8 cellular contexts compared by ENCODE assay signal in the genomic region with DNA sequence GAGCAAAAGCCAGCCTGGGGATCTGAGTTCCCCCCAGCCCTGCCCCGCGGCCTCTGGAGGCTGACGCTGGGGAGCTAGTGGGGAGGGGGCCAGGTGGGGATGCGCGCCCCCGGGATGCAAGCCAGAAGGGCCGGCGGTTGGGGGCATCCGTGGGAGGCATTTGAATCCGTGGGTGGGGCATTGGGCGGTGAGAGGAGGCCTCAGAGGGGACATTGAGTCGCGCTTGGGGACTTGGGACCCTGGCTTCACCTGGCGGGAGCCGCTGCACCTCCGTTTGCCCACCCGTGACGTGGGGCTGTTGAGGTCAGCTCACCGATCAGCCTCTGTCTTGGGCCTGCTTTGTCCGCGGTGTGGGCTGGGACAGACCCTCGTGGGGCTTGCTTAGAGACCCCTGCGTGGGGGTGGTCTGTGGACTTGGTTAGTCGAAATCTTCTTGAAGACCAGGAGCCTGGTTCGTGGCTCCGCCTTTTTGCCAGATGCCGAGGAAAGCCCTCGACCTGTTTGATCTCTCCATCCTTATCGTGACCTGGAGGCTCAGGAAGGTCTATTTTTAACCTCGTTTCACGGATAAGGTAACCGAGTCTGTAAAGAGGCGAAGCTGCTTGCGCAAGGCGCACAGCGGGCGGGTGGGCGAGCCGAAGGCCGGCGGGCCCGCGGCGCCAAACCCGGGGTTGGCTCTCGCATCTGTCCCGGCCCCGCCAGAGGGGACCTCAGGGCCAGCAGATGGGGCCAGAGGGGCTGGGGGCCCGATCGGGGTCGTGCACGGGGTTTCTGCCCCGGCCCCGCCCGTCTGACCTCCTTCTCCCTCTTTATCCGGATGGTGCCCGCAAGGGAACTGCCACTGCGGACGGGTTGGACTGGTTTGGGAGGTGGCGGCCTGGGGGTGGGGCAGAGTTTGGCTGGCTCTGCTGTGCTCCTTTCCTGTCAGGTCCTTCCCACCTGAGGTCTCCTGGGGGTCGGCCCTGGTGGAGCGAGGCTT. TPM values are rescaled to one million over a fixed set of nuclear protein-coding genes. Genes with fewer than 3 reads are reported as not detected.
DNase-seq lines count a peak whose midpoint lies in the region; ATAC-seq lines count a peak whose summit lies in the region.

No MANE protein-coding gene starts in this region.

- H3K9ac ChIP-seq in iPS-20b (ENCODE audit: low read depth, low read length), result peak overlapping the region; percentile 32

- peak overlapping the region; percentile 67 for H3K4me3 Mint-ChIP-seq in activated CD4-positive, alpha-beta T cell treated with anti-CD3 and anti-CD28 coated beads for 36 hours
- peak overlapping the region; percentile 71 for H3K4me3 Mint-ChIP-seq in activated naive CD8-positive, alpha-beta T cell
- H3K4me3 Mint-ChIP-seq in stimulated activated naive CD8-positive, alpha-beta T cell treated with anti-CD3 and anti-CD28 coated beads, Interleukin-15, amount 100 ng/mL, for 72 hours, result peak overlapping the region; percentile 70 to 75

- no peak for ATAC-seq in activated CD4-positive, alpha-beta T cell treated with anti-CD3 and anti-CD28 coated beads for 36 hours
- ATAC-seq in stimulated activated naive CD8-positive, alpha-beta T cell treated with anti-CD3 and anti-CD28 coated beads, Interleukin-15, amount 100 ng/mL, for 72 hours, result no peak
- no peak for ATAC-seq in GM21723 (IDR thresholded peaks at IDR 0.05; ENCODE audit: unreplicated experiment)

- POLR2A ChIA-PET in activated CD4-positive, alpha-beta T cell treated with anti-CD3 and anti-CD28 coated beads for 36 hours (lab: Charles Lee), result no interaction called here

- no peaks in the 10 kb centered on the region for H3K9me3 ChIP-seq in iPS-20b (ENCODE audit: insufficient read depth, low read depth, low read length)

- H3K27ac Mint-ChIP-seq in activated CD4-positive, alpha-beta T cell treated with anti-CD3 and anti-CD28 coated beads for 36 hours, result no peak overlapping the region
- no peak overlapping the region for H3K27ac Mint-ChIP-seq in activated naive CD8-positive, alpha-beta T cell
- no peak overlapping the region for H3K27ac Mint-ChIP-seq in stimulated activated naive CD8-positive, alpha-beta T cell treated with anti-CD3 and anti-CD28 coated beads, Interleukin-15, amount 100 ng/mL, for 72 hours

- peaks cover 7% of the 10 kb centered on the region for H3K36me3 Mint-ChIP-seq in activated CD4-positive, alpha-beta T cell treated with anti-CD3 and anti-CD28 coated beads for 36 hours (ENCODE audit: low read depth)
- H3K36me3 Mint-ChIP-seq in activated naive CD8-positive, alpha-beta T cell, result peaks cover 7% of the 10 kb centered on the region

- no peaks in the 10 kb centered on the region for H3K27me3 Mint-ChIP-seq in activated CD4-positive, alpha-beta T cell treated with anti-CD3 and anti-CD28 coated beads for 36 hours
- no peaks in the 10 kb centered on the region for H3K27me3 Mint-ChIP-seq in activated naive CD8-positive, alpha-beta T cell
- H3K27me3 Mint-ChIP-seq in stimulated activated naive CD8-positive, alpha-beta T cell treated with anti-CD3 and anti-CD28 coated beads, Interleukin-15, amount 100 ng/mL, for 72 hours, result no peaks in the 10 kb centered on the region

- H3K27ac ChIP-seq in iPS-20b (ENCODE audit: low read length), result no peak overlapping the region

- no peak for DNase-seq in activated CD4-positive, alpha-beta T cell treated with anti-CD3 and anti-CD28 coated beads for 36 hours
- no peak for DNase-seq in activated CD4-positive, alpha-beta T cell treated with anti-CD3 and anti-CD28 coated beads, Interleukin-2, amount 50 U/mL, for 1 hour
- no peak for DNase-seq in stimulated activated naive CD8-positive, alpha-beta T cell treated with anti-CD3 and anti-CD28 coated beads, Interleukin-15, amount 100 ng/mL, for 72 hours
- no peak for DNase-seq in head of caudate nucleus
- DNase-seq in HK-2 (ENCODE audit: unreplicated experiment), result no peak

- H3K4me3 ChIP-seq in iPS-20b (ENCODE audit: low read length), result peak overlapping the region; percentile 66

- CTCF ChIA-PET in activated CD4-positive, alpha-beta T cell treated with anti-CD3 and anti-CD28 coated beads for 36 hours (lab: Charles Lee), result interaction anchor here (0.5 kb wide), 1 partner anchor 127 kb away, joined by 3 read pairs; no protein-coding TSS in a partner anchor

- no peaks in the 10 kb centered on the region for H3K9me3 Mint-ChIP-seq in activated CD4-positive, alpha-beta T cell treated with anti-CD3 and anti-CD28 coated beads for 36 hours (ENCODE audit: low read depth)
- H3K9me3 Mint-ChIP-seq in activated naive CD8-positive, alpha-beta T cell (ENCODE audit: low read depth), result no peaks in the 10 kb centered on the region
- H3K9me3 Mint-ChIP-seq in stimulated activated naive CD8-positive, alpha-beta T cell treated with anti-CD3 and anti-CD28 coated beads, Interleukin-15, amount 100 ng/mL, for 72 hours, result peaks cover 0 to 4% of the 10 kb centered on the region in 2 donors

- H3K27me3 ChIP-seq in iPS-20b (ENCODE audit: insufficient read depth, low read length), result peaks cover 63% of the 10 kb centered on the region

- H3K4me1 Mint-ChIP-seq in activated CD4-positive, alpha-beta T cell treated with anti-CD3 and anti-CD28 coated beads for 36 hours, result peaks cover 46% of the 10 kb centered on the region
- H3K4me1 Mint-ChIP-seq in activated naive CD8-positive, alpha-beta T cell (ENCODE audit: low read depth), result peaks cover 48% of the 10 kb centered on the region
- peaks cover 82% of the 10 kb centered on the region for H3K4me1 Mint-ChIP-seq in stimulated activated naive CD8-positive, alpha-beta T cell treated with anti-CD3 and anti-CD28 coated beads, Interleukin-15, amount 100 ng/mL, for 72 hours

- H3K4me1 ChIP-seq in iPS-20b (ENCODE audit: insufficient read depth, low read length), result peaks cover 9% of the 10 kb centered on the region; the same call in 1 of the 2 replicates

- H3K36me3 ChIP-seq in iPS-20b (ENCODE audit: insufficient read depth, low read depth, low read length), result no peaks in the 10 kb centered on the region

- intact Hi-C loops in activated CD4-positive, alpha-beta T cell treated with anti-CD3 and anti-CD28 coated beads for 36 hours (cut with DNase I, micrococcal nuclease), result no loop called here
- intact Hi-C loops in head of caudate nucleus (cut with DNase I), result no loop called here

RNA-seq across cellular contexts. Expression of a gene that starts 8.3 kb away (rescaled TPM):
- total RNA-seq in activated CD4-positive, alpha-beta T cell treated with anti-CD3 and anti-CD28 coated beads for 36 hours, result 10 to 100 TPM; 15.5 TPM
